1 cellular context compared by ENCODE assay signal in the genomic region with DNA sequence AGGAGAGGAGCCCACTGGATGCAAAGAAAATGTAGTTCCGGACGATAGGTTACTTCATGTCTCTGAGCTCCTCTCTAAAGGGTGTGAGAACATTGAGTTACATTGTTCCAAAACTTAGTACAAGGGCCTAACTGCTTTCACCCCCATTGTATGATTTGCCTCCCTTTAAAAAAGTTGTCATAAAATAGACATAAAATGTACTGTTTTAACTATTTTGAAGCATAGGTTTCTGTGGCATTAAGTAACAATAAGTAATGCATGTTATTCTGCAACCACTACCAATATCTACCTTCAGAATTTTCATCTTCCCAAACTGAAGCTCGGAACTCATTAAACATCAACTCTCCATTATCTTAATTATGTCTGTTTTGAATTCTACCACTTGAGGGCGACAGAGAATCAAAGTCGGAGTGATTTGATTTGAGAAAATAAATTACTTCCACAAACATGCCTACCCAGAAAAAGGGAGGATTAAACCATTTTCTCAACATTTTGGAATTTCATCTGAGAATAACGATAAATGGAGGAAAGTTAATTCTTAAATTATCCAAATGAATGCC.
TF ChIP-seq lines count a peak whose summit lies in the region.

No MANE protein-coding gene starts in this region.

TF ChIP-seq in GM23338, 12 proteins besides CTCF, POLR2A, EP300 and RAD21 (continued from another document):
- TF ChIP-seq JUNB (IDR thresholded peaks at IDR 0.05; ENCODE audit: unreplicated experiment) (no peak), EZH2phosphoT487 (IDR thresholded peaks at IDR 0.05; ENCODE audit: unreplicated experiment) (no peak), CREB1 (CRISPR knock-in tag; IDR thresholded peaks at IDR 0.05; ENCODE audit: low read depth) (no peak), STAT1 (IDR thresholded peaks at IDR 0.05; ENCODE audit: unreplicated experiment) (no peak)
- TF ChIP-seq, protein P1, sequence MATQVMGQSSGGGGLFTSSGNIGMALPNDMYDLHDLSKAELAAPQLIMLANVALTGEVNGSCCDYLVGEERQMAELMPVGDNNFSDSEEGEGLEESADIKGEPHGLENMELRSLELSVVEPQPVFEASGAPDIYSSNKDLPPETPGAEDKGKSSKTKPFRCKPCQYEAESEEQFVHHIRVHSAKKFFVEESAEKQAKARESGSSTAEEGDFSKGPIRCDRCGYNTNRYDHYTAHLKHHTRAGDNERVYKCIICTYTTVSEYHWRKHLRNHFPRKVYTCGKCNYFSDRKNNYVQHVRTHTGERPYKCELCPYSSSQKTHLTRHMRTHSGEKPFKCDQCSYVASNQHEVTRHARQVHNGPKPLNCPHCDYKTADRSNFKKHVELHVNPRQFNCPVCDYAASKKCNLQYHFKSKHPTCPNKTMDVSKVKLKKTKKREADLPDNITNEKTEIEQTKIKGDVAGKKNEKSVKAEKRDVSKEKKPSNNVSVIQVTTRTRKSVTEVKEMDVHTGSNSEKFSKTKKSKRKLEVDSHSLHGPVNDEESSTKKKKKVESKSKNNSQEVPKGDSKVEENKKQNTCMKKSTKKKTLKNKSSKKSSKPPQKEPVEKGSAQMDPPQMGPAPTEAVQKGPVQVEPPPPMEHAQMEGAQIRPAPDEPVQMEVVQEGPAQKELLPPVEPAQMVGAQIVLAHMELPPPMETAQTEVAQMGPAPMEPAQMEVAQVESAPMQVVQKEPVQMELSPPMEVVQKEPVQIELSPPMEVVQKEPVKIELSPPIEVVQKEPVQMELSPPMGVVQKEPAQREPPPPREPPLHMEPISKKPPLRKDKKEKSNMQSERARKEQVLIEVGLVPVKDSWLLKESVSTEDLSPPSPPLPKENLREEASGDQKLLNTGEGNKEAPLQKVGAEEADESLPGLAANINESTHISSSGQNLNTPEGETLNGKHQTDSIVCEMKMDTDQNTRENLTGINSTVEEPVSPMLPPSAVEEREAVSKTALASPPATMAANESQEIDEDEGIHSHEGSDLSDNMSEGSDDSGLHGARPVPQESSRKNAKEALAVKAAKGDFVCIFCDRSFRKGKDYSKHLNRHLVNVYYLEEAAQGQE (IDR thresholded peaks at IDR 0.05; ENCODE audit: unreplicated experiment): no peak
